In genomic region chr10:29657719-29658274, GRCh38 we compare ENCODE assay signal across 10 cellular contexts. TPM values are rescaled to one million over a fixed set of nuclear protein-coding genes. Genes with fewer than 3 reads are reported as not detected.
DNase-seq lines count a peak whose midpoint lies in the region; TF ChIP-seq lines count a peak whose summit lies in the region.
"Had no signal": no experiment of that assay in that cellular context is flagged by ENCODE, and none has a peak within 500 bp of the region (broad histone marks: within the 10 kb centered on the region; RNA-seq: fewer than 3 reads in every experiment).

No MANE protein-coding gene starts in this region.

- peaks cover 49% of the 10 kb centered on the region for H3K4me1 Mint-ChIP-seq in nephron progenitor cell

- H3K27ac Mint-ChIP-seq in nephron progenitor cell = peak overlapping the region; percentile 90

- H3K36me3 Mint-ChIP-seq in nephron progenitor cell (ENCODE audit: low read depth) = peaks cover 62% of the 10 kb centered on the region

- no peaks in the 10 kb centered on the region for H3K27me3 Mint-ChIP-seq in nephron progenitor cell (ENCODE audit: low read depth, poor library complexity)

- peaks cover 53% of the 10 kb centered on the region for H3K9me3 Mint-ChIP-seq in nephron progenitor cell

- DNase-seq in DMS53 (lab: John Stamatoyannopoulos, UW) (peak; percentile 10), DMS53 treated with DMSO at 0.1 percent for 48 hours (lab: John Stamatoyannopoulos, UW; ENCODE audit: unreplicated experiment) (no peak), NCI-H1436 treated with DMSO at 0.1 percent for 48 hours (lab: John Stamatoyannopoulos, UW) (peak; percentile 87), astrocyte of the hippocampus (ENCODE audit: low read depth, low spot score) (peak; percentile 53), nephron progenitor cell (no peak), ureter (ENCODE audit: low spot score) (no peak), C1 segment of cervical spinal cord (lab: John Stamatoyannopoulos, UW) (no peak), Kasumi-1 (lab: John Stamatoyannopoulos, UW) (no peak)
- DNase-seq: GDM1, upper lobe of right lung had no signal

- H3K4me3 Mint-ChIP-seq in nephron progenitor cell = no peak overlapping the region

- TF ChIP-seq CTCF in nephron progenitor cell (IDR thresholded peaks at IDR 0.05) = no peak

RNA-seq across cellular contexts. Expression of gene SVIL, which starts 23.0 kb away (rescaled TPM):
- 209 TPM for total RNA-seq in ureter

Comparison
In these comparisons a context has a peak if more than half of its experiments do, and no peak if none do; other contexts are left out.
1. DNase-seq: peak in DMS53 (single experiment), NCI-H1436 treated with DMSO at 0.1 percent for 48 hours (single experiment) and astrocyte of the hippocampus (single experiment); none in DMS53 treated with DMSO at 0.1 percent for 48 hours (single experiment), nephron progenitor cell (single experiment), ureter (single experiment), C1 segment of cervical spinal cord (0 of 14) and Kasumi-1 (0 of 2).